Comparison of ENCODE assay signal across 2 cellular contexts in the genomic region with DNA sequence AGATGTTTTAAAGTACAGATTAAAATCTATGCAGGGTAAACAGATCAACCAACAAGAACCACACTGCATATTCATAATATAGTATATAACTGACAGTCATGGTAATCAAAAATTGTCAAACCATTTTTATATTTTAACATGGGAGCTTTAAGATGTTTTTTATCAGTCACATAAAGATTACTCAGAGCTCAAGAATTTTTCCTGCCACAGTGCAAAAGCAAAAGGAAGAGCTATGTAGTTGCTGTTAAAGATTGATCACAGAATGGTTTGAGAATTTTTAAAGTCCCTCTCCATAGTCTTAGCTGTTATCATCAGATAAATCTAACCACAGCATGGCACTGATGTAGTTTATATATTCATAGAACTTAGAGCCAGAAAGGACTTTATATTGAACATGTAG.
TF ChIP-seq lines count a peak whose summit lies in the region.

No MANE protein-coding gene starts in this region.

TF ChIP-seq in IMR-90, 13 proteins besides CTCF, POLR2A, EP300 and RAD21:
- TF ChIP-seq, protein P1, sequence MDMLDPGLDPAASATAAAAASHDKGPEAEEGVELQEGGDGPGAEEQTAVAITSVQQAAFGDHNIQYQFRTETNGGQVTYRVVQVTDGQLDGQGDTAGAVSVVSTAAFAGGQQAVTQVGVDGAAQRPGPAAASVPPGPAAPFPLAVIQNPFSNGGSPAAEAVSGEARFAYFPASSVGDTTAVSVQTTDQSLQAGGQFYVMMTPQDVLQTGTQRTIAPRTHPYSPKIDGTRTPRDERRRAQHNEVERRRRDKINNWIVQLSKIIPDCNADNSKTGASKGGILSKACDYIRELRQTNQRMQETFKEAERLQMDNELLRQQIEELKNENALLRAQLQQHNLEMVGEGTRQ (IDR thresholded peaks at IDR 0.05; ENCODE audit: low read depth, low read length) = no peak
- TF ChIP-seq FOS (IDR thresholded peaks at IDR 0.05; ENCODE audit: low read depth, low read length) (no peak), RCOR1 (IDR thresholded peaks at IDR 0.05; ENCODE audit: insufficient replicate concordance, low read length) (no peak), RFX5 (IDR thresholded peaks at IDR 0.05; ENCODE audit: low read depth, low read length) (no peak), MAZ (IDR thresholded peaks at IDR 0.05; ENCODE audit: borderline replicate concordance, low read depth, low read length) (no peak), MAFK (IDR thresholded peaks at IDR 0.05; ENCODE audit: low read depth, low read length) (no peak), BHLHE40 (IDR thresholded peaks at IDR 0.05; ENCODE audit: low read depth, low read length) (no peak), MXI1 (IDR thresholded peaks at IDR 0.05; ENCODE audit: borderline replicate concordance, low read depth, low read length) (no peak), SMC3 (IDR thresholded peaks at IDR 0.05; ENCODE audit: low read depth, low read length) (no peak), CHD1 (IDR thresholded peaks at IDR 0.05; ENCODE audit: low read depth, low read length) (no peak), NFE2L2 (IDR thresholded peaks at IDR 0.05; ENCODE audit: low read depth, low read length) (no peak), CEBPB (IDR thresholded peaks at IDR 0.05; ENCODE audit: low read depth, low read length) (no peak)
- TF ChIP-seq, protein P2, sequence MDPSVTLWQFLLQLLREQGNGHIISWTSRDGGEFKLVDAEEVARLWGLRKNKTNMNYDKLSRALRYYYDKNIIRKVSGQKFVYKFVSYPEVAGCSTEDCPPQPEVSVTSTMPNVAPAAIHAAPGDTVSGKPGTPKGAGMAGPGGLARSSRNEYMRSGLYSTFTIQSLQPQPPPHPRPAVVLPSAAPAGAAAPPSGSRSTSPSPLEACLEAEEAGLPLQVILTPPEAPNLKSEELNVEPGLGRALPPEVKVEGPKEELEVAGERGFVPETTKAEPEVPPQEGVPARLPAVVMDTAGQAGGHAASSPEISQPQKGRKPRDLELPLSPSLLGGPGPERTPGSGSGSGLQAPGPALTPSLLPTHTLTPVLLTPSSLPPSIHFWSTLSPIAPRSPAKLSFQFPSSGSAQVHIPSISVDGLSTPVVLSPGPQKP (IDR thresholded peaks at IDR 0.05; ENCODE audit: borderline replicate concordance, low read depth, low read length) = no peak

TF ChIP-seq in HepG2, 621 proteins besides CTCF, POLR2A, EP300 and RAD21:
- TF ChIP-seq SKIL (CRISPR knock-in tag; IDR thresholded peaks at IDR 0.05; ENCODE audit: borderline replicate concordance) (no peak), FOXC1 (CRISPR knock-in tag; IDR thresholded peaks at IDR 0.05; ENCODE audit: borderline replicate concordance) (no peak), FUBP1 (CRISPR knock-in tag; IDR thresholded peaks at IDR 0.05; ENCODE audit: borderline replicate concordance) (no peak), MIXL1 (CRISPR knock-in tag; IDR thresholded peaks at IDR 0.05) (no peak), ZFAT (CRISPR knock-in tag; conservative IDR thresholded peaks at IDR 0.05) (no peak), ZNF550 (CRISPR knock-in tag; IDR thresholded peaks at IDR 0.05; ENCODE audit: borderline replicate concordance) (no peak), KDM3A (CRISPR knock-in tag; IDR thresholded peaks at IDR 0.05; ENCODE audit: low read depth) (no peak), ZNF709 (CRISPR knock-in tag; IDR thresholded peaks at IDR 0.05) (no peak), ZNF629 (CRISPR knock-in tag; conservative IDR thresholded peaks at IDR 0.05) (no peak), ZNF772 (CRISPR knock-in tag; IDR thresholded peaks at IDR 0.05) (no peak), PCBP1 (IDR thresholded peaks at IDR 0.05; ENCODE audit: borderline replicate concordance, low read depth, low read length) (no peak), TBP (CRISPR knock-in tag; IDR thresholded peaks at IDR 0.05) (no peak)
- TF ChIP-seq, protein P3, sequence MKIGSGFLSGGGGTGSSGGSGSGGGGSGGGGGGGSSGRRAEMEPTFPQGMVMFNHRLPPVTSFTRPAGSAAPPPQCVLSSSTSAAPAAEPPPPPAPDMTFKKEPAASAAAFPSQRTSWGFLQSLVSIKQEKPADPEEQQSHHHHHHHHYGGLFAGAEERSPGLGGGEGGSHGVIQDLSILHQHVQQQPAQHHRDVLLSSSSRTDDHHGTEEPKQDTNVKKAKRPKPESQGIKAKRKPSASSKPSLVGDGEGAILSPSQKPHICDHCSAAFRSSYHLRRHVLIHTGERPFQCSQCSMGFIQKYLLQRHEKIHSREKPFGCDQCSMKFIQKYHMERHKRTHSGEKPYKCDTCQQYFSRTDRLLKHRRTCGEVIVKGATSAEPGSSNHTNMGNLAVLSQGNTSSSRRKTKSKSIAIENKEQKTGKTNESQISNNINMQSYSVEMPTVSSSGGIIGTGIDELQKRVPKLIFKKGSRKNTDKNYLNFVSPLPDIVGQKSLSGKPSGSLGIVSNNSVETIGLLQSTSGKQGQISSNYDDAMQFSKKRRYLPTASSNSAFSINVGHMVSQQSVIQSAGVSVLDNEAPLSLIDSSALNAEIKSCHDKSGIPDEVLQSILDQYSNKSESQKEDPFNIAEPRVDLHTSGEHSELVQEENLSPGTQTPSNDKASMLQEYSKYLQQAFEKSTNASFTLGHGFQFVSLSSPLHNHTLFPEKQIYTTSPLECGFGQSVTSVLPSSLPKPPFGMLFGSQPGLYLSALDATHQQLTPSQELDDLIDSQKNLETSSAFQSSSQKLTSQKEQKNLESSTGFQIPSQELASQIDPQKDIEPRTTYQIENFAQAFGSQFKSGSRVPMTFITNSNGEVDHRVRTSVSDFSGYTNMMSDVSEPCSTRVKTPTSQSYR (CRISPR knock-in tag; IDR thresholded peaks at IDR 0.05; ENCODE audit: borderline replicate concordance) = no peak
